ENCODE assay signal across 7 cellular contexts in the genomic region with DNA sequence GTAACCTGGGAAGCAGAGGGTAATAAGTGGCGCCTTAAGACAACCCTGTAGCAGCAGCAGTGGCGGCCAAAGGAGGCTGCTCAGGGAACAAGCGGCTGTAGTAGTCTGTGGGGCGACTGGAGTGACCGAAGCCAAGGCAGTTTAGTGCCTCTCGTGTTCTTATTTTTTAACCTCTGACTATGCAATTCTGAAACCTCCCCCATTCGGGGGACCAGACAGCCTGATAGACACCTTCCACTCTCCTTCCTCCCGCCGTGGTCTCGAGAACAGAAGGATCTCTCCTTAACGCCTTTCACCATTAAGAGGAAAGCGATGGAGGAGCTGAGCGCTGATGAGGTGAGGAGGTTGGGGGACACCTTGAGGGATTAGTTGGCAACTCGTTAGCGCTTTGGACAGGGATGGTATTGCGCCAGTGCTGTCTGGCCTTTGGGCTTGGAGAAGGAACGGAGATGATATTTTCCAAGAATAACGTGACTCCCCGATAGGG. TPM values are rescaled to one million over a fixed set of nuclear protein-coding genes. Genes with fewer than 3 reads are reported as not detected.
DNase-seq lines count a peak whose midpoint lies in the region; ATAC-seq and TF ChIP-seq lines count a peak whose summit lies in the region.

No MANE protein-coding gene starts in this region.

- H3K9me3 ChIP-seq in WERI-Rb-1 (ENCODE audit: severe bottlenecking): peaks cover under 1% of the 10 kb centered on the region
- no peaks in the 10 kb centered on the region for H3K9me3 ChIP-seq in neuron (ENCODE audit: low read length)

- H3K27ac ChIP-seq in WERI-Rb-1: peak overlapping the region; percentile 93

- TF ChIP-seq CTCF in WERI-Rb-1 (IDR thresholded peaks at IDR 0.05; ENCODE audit: low read depth, low read length): peak; percentile 21; the same call in 1 of the 2 replicates
- TF ChIP-seq CTCF in fibroblast of mammary gland (conservative IDR thresholded peaks at IDR 0.05; ENCODE audit: control insufficient read depth, insufficient read depth, low read depth, low read length): no peak

- DNase-seq in ELF-1 (ENCODE audit: low read depth, low spot score) (peak; percentile 68), WERI-Rb-1 (peak; percentile 65), fibroblast of mammary gland (ENCODE audit: low read depth) (peak; percentile 42), Ammon's horn (ENCODE audit: low spot score) (no peak)

- H3K4me1 ChIP-seq in neuron (ENCODE audit: insufficient read depth, low read length): peaks cover 18% of the 10 kb centered on the region

- H3K4me3 ChIP-seq in WERI-Rb-1 (ENCODE audit: low read depth, low read length) (peak overlapping the region; percentile 72), fibroblast of mammary gland (ENCODE audit: control insufficient read depth, low read depth, low read length) (peak overlapping the region; percentile 98), neuron (ENCODE audit: low read length) (peak overlapping the region; percentile 74)

- H3K27me3 ChIP-seq in WERI-Rb-1 (ENCODE audit: insufficient read depth, low read depth, severe bottlenecking) (no peaks in the 10 kb centered on the region), neuron (ENCODE audit: insufficient read depth, low read length) (no peaks in the 10 kb centered on the region)

- H3K36me3 ChIP-seq in WERI-Rb-1 (peaks cover 24% of the 10 kb centered on the region), neuron (ENCODE audit: insufficient read depth, low read length) (peaks cover 3% of the 10 kb centered on the region)

- H3K36me3 Mint-ChIP-seq in IgD-negative memory B cell: peaks cover 2% of the 10 kb centered on the region

- peaks cover 17 to 23% (median 20%) of the 10 kb centered on the region in 3 donors for H3K4me1 Mint-ChIP-seq in IgD-negative memory B cell

- ATAC-seq in GM21360 (IDR thresholded peaks at IDR 0.05; ENCODE audit: unreplicated experiment): peak; percentile 12

- H3K4me3 Mint-ChIP-seq in IgD-negative memory B cell: peak overlapping the region; percentile 95 to 99 (median 97)

- no peaks in the 10 kb centered on the region for H3K27me3 Mint-ChIP-seq in IgD-negative memory B cell

- no peaks in the 10 kb centered on the region for H3K9me3 Mint-ChIP-seq in IgD-negative memory B cell

- peak overlapping the region; percentile 89 to 98 (median 96) for H3K27ac Mint-ChIP-seq in IgD-negative memory B cell

- peak overlapping the region; percentile 22 for H2AFZ ChIP-seq in neuron (ENCODE audit: low read depth, low read length)

RNA-seq across cellular contexts. Expression of a gene that starts 0.6 kb away (rescaled TPM):
- polyA plus RNA-seq in IgD-negative memory B cell: 9.0 TPM

RNA-seq across cellular contexts. Expression of a gene that starts 36.4 kb away (rescaled TPM):
- polyA plus RNA-seq in IgD-negative memory B cell: 1.3 TPM
